In the genomic region with DNA sequence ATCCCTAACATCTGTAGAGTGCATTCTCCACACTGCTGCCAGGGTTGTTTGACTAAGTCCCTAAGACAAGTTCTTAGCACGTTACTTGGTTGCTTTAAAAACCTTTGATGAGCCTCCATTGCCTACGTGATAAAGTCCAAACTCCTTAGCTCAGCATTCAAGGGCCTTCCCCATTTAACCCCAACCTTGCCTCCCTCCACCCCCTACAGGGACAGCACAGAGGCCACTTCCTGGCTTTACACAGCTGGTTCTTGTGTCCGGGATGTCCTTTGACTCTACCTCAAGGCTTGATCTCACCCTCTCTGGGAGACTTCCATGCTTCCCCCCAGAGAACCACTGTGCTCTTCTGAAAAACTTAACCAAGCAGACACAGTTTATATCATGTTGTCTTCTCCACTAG, we compare ENCODE assay signal across 24 cellular contexts. TPM values are rescaled to one million over a fixed set of nuclear protein-coding genes. Genes with fewer than 3 reads are reported as not detected.
DNase-seq lines count a peak whose midpoint lies in the region; ATAC-seq, FAIRE-seq and TF ChIP-seq lines count a peak whose summit lies in the region.
"Had no signal": no experiment of that assay in that cellular context is flagged by ENCODE, and none has a peak within 500 bp of the region (broad histone marks: within the 10 kb centered on the region; RNA-seq: fewer than 3 reads in every experiment).

No MANE protein-coding gene starts in this region.

- no peak for TF ChIP-seq CTCF in GM13977 (IDR thresholded peaks at IDR 0.05; ENCODE audit: extremely low read depth, insufficient read depth, missing control alignments)
- TF ChIP-seq CTCF in HEK293 (tag by site-specific recombination; IDR thresholded peaks at IDR 0.05) = no peak
- TF ChIP-seq CTCF in H1 (IDR thresholded peaks at IDR 0.05; ENCODE audit: control extremely low read depth in 1 of 3, insufficient read depth in 1 of 3, low read depth in 1 of 3, low read length in 3 of 3) = no peak

- H4K5ac ChIP-seq in H1 (ENCODE audit: insufficient read length, low read depth, low read length) = no peak overlapping the region

- DNase-seq in GM13977 (ENCODE audit: low spot score) (peak; percentile 29), H1 (ENCODE audit: low read depth in 1 of 2, low spot score in 2 of 2) (no peak), neuronal stem cell (ENCODE audit: low spot score) (no peak), NCI-H1092 (lab: John Stamatoyannopoulos, UW) (no peak), DMS153 (lab: John Stamatoyannopoulos, UW) (no peak)
- DNase-seq in activated T-cell treated with anti-CD3 and anti-CD28 coated beads, Interleukin-2, amount 50 U/mL, for 4 hours = no peak
- DNase-seq: activated CD4-positive, alpha-beta T cell treated with anti-CD3 and anti-CD28 coated beads for 4 hours; activated CD8-positive, alpha-beta memory T cell treated with anti-CD3 and anti-CD28 coated beads, Interleukin-2, amount 50 U/mL, for 48 hours; activated naive CD4-positive, alpha-beta T cell; foreskin melanocyte; GOT3; NCI-H187; NCI-H446; small intestine; stimulated activated CD4-positive, alpha-beta T cell treated with anti-CD3 and anti-CD28 coated beads, Interleukin-4, amount 100 ng/mL, for 24 hours had no signal

- H3K9me3 Mint-ChIP-seq in activated T-cell treated with anti-CD3 and anti-CD28 coated beads, Interleukin-2, amount 50 U/mL, for 4 hours = no peaks in the 10 kb centered on the region

- H3K23me2 ChIP-seq in H1 (ENCODE audit: low read depth, low read length) = no peaks in the 10 kb centered on the region

- H3K56ac ChIP-seq in H1 (replicated peaks; ENCODE audit: insufficient read length, low read depth, low read length) = no peak overlapping the region

- H3K27me3 Mint-ChIP-seq in activated T-cell treated with anti-CD3 and anti-CD28 coated beads, Interleukin-2, amount 50 U/mL, for 4 hours (ENCODE audit: low read depth) = peaks cover 6% of the 10 kb centered on the region

- H3K79me1 ChIP-seq in H1 (ENCODE audit: low read depth, low read length) (no peaks in the 10 kb centered on the region), neuronal stem cell (ENCODE audit: low read depth, low read length) (no peaks in the 10 kb centered on the region)

- no peaks in the 10 kb centered on the region for H4K20me1 ChIP-seq in H1 (replicated peaks in 1 of 2; ENCODE audit: control insufficient read depth in 1 of 2, insufficient read depth in 2 of 2, low read length in 2 of 2)

- TF ChIP-seq POLR2A in H1 (IDR thresholded peaks at IDR 0.05; ENCODE audit: control extremely low read depth in 1 of 2, low read depth in 2 of 2, low read length in 2 of 2) = no peak

- H3K23ac ChIP-seq in H1 (ENCODE audit: insufficient read length) = no peak overlapping the region
- H3K23ac ChIP-seq in neuronal stem cell (ENCODE audit: low read depth, low read length, poor library complexity) = no peak overlapping the region

- no peak overlapping the region for H3K4me3 Mint-ChIP-seq in activated T-cell treated with anti-CD3 and anti-CD28 coated beads, Interleukin-2, amount 50 U/mL, for 4 hours

- H3K27me3 ChIP-seq in H1 (replicated peaks in 1 of 4; ENCODE audit: control insufficient read depth in 3 of 4, extremely low read depth in 1 of 4, insufficient read depth in 3 of 4, low read length in 3 of 4) (0 out of 7 replicates have a peak, but pooled peaks cover 0 to 3% (median 1%) of the 10 kb centered on the region in 4 experiments), neuronal stem cell (ENCODE audit: control insufficient read depth in 3 of 3, insufficient read depth in 3 of 3, low read depth in 1 of 3, low read length in 3 of 3) (no peaks in the 10 kb centered on the region)
- H3K27me3 ChIP-seq: ascending aorta had no signal

- H3K27ac ChIP-seq in HEK293 (ENCODE audit: extremely low read depth, low read depth, low read length) = no peak overlapping the region
- H3K27ac ChIP-seq in H1 (ENCODE audit: low read depth, low read length) = no peak overlapping the region
- no peak overlapping the region for H3K27ac ChIP-seq in neuronal stem cell (replicated peaks; ENCODE audit: low read length)
- H3K27ac ChIP-seq: ascending aorta, coronary artery, HL-60, RWPE1 had no signal

- in situ Hi-C loops in GM13977 (cut with MboI; ENCODE audit: low pct_unique_long_range_greater_than_20kb, low sequenced_read_pairs, unreplicated experiment) = no loop called here

- H2AFZ ChIP-seq in H1 (ENCODE audit: low read length) (0 out of 2 replicates have a peak overlapping the region, but pooled peaks have one; percentile 18), neuronal stem cell (ENCODE audit: low read length) (peak overlapping the region; percentile 65)

- no peaks in the 10 kb centered on the region for H3K4me1 Mint-ChIP-seq in activated T-cell treated with anti-CD3 and anti-CD28 coated beads, Interleukin-2, amount 50 U/mL, for 4 hours (ENCODE audit: low read depth)

- H3K4me2 ChIP-seq in H1 (ENCODE audit: insufficient read depth in 1 of 2, low read depth in 2 of 2, low read length in 2 of 2) (peak overlapping the region in 1 of 2 experiments; percentile 58; a peak in 2 of 4 replicates), neuronal stem cell (ENCODE audit: insufficient read depth, low read length, poor library complexity, severe bottlenecking) (no peak overlapping the region)

- H2AK5ac ChIP-seq in H1 (ENCODE audit: low read depth, low read length) (no peak overlapping the region), neuronal stem cell (ENCODE audit: low read depth, low read length) (no peak overlapping the region)

- no peak overlapping the region for H3K9ac ChIP-seq in H1 (replicated peaks in 1 of 4; ENCODE audit: extremely low read depth in 1 of 4, low read depth in 3 of 4, low read length in 3 of 4)
- H3K9ac ChIP-seq in neuronal stem cell (ENCODE audit: low read depth, low read length, poor library complexity) = no peak overlapping the region

- H3K14ac ChIP-seq in H1 (ENCODE audit: insufficient read length) (no peak overlapping the region), neuronal stem cell (ENCODE audit: low read length) (no peak overlapping the region)

- no peaks in the 10 kb centered on the region for H3K9me3 ChIP-seq in HEK293 (ENCODE audit: control insufficient read depth, insufficient read depth, low read depth, low read length)
- no peaks in the 10 kb centered on the region for H3K9me3 ChIP-seq in H1 (ENCODE audit: insufficient read depth in 2 of 2, low read depth in 1 of 2, low read length in 1 of 2)
- H3K9me3 ChIP-seq in neuronal stem cell (replicated peaks in 1 of 2; ENCODE audit: control insufficient read depth in 2 of 2, insufficient read depth in 1 of 2, low read depth in 1 of 2, low read length in 2 of 2) = no peaks in the 10 kb centered on the region
- H3K9me3 ChIP-seq: ascending aorta had no signal

- peak; percentile 13 for FAIRE-seq in H1 (lab: Jason Lieb, UNC)
- FAIRE-seq: small intestine, TTC549 had no signal

- H3K79me2 ChIP-seq in H1 (ENCODE audit: control insufficient read depth in 1 of 2, insufficient read depth in 2 of 2, low read length in 2 of 2) = no peaks in the 10 kb centered on the region

- H3K18ac ChIP-seq in H1 (ENCODE audit: extremely low read depth, low read length) (no peak overlapping the region; the same call in 1 of the 2 replicates), neuronal stem cell (ENCODE audit: low read length) (no peak overlapping the region)

- H2BK120ac ChIP-seq in H1 (replicated peaks; ENCODE audit: low read depth, low read length) = no peak overlapping the region
- H2BK120ac ChIP-seq in neuronal stem cell (ENCODE audit: low read depth, low read length) = no peak overlapping the region

- TF ChIP-seq RAD21 in H1 (IDR thresholded peaks at IDR 0.05 in 1 of 2, conservative IDR thresholded peaks at IDR 0.05 in 1 of 2; ENCODE audit: low read depth in 2 of 2, low read length in 2 of 2) = no peak

- H3K36me3 ChIP-seq in HEK293 (ENCODE audit: control insufficient read depth in 2 of 2, insufficient read depth in 1 of 2, low read length in 2 of 2) (no peaks in the 10 kb centered on the region), H1 (ENCODE audit: control insufficient read depth in 2 of 4, insufficient read depth in 4 of 4, low read length in 3 of 4) (no peaks in the 10 kb centered on the region), neuronal stem cell (replicated peaks in 1 of 2; ENCODE audit: control insufficient read depth in 2 of 2, insufficient read depth in 2 of 2, low read length in 2 of 2) (no peaks in the 10 kb centered on the region)
- H3K36me3 ChIP-seq: ascending aorta had no signal

- CTCF ChIA-PET in HEK293 (lab: Yijun Ruan, JAX) (interaction anchor here (0.6 to 2.1 kb wide), 6 partner anchors 14 to 1082 kb away, joined by 3 to 8 read pairs (median 4); no protein-coding TSS in a partner anchor), H1 (lab: Charles Lee; ENCODE audit: partially characterized antibody) (interaction anchor here (0.6 to 3.4 kb wide), 8 partner anchors 13 to 48 kb away, joined by 3 to 27 read pairs (median 4); no protein-coding TSS in a partner anchor)

- H3K4me1 ChIP-seq in HEK293 (ENCODE audit: control insufficient read depth, insufficient read depth, low read length) = peaks cover 5% of the 10 kb centered on the region; the same call in 1 of the 2 replicates
- H3K4me1 ChIP-seq in H1 (replicated peaks in 1 of 4; ENCODE audit: control insufficient read depth in 3 of 4, insufficient read depth in 4 of 4, low read length in 3 of 4) = peaks cover 7 to 36% (median 19%) of the 10 kb centered on the region in 4 experiments
- H3K4me1 ChIP-seq in neuronal stem cell (ENCODE audit: control insufficient read depth in 2 of 2, insufficient read depth in 1 of 2, low read depth in 1 of 2, low read length in 2 of 2) = peaks cover 11 to 21% of the 10 kb centered on the region in 2 donors
- H3K4me1 ChIP-seq: ascending aorta had no signal

- ATAC-seq in activated T-cell treated with anti-CD3 and anti-CD28 coated beads, Interleukin-2, amount 50 U/mL, for 4 hours = no peak
- ATAC-seq in GM21825 (IDR thresholded peaks at IDR 0.05; ENCODE audit: unreplicated experiment) = no peak

- no peak overlapping the region for H3K4ac ChIP-seq in H1 (replicated peaks; ENCODE audit: insufficient read length, low read depth, low read length)
- H3K4ac ChIP-seq in neuronal stem cell (ENCODE audit: low read length) = no peak overlapping the region

- H2BK12ac ChIP-seq in H1 (ENCODE audit: low read depth, low read length) (0 out of 2 replicates have a peak overlapping the region, but pooled peaks have one; percentile 32), neuronal stem cell (ENCODE audit: low read length) (no peak overlapping the region)

- POLR2A ChIA-PET in HEK293 (lab: Yijun Ruan, JAX) (interaction anchor here (1.1 kb wide), 1 partner anchor 18 kb away, joined by 3 read pairs; no protein-coding TSS in a partner anchor), H1 (lab: Charles Lee; ENCODE audit: partially characterized antibody) (interaction anchor here (0.6 to 1.0 kb wide), 3 partner anchors 20 to 40 kb away, joined by 3 to 4 read pairs (median 3); no protein-coding TSS in a partner anchor)

- H3K36me3 Mint-ChIP-seq in activated T-cell treated with anti-CD3 and anti-CD28 coated beads, Interleukin-2, amount 50 U/mL, for 4 hours (ENCODE audit: insufficient read depth) = no peaks in the 10 kb centered on the region

- no peak overlapping the region for H2BK5ac ChIP-seq in H1 (ENCODE audit: low read depth, low read length)
- no peak overlapping the region for H2BK5ac ChIP-seq in neuronal stem cell (ENCODE audit: low read length)

- H2BK20ac ChIP-seq in H1 (ENCODE audit: low read length) = 0 out of 2 replicates have a peak overlapping the region, but pooled peaks have one; percentile 55

- WGBS in H1 (ENCODE audit: extremely low coverage in 1 of 2, insufficient coverage in 1 of 2, insufficient read length in 1 of 2, insufficient replicate concordance in 2 of 2, low coverage in 1 of 2, low lambda C conversion rate in 2 of 2, missing lambda C conversion rate in 1 of 2), 2 experiments = 60% methylated on average over 3 of the region's 3 CpGs; no CpG with 5 or more reads in 1 of the 2 experiments
- WGBS in neuronal stem cell (ENCODE audit: extremely low coverage in 2 of 2, insufficient read length in 2 of 2, insufficient replicate concordance in 1 of 2), 2 donors = no CpG with 5 or more reads among the region's 3 CpGs

- no peak overlapping the region for H3K4me3 ChIP-seq in HEK293 (ENCODE audit: low read depth, low read length)
- no peak overlapping the region for H3K4me3 ChIP-seq in H1 (ENCODE audit: extremely low read depth in 1 of 4, insufficient read depth in 2 of 4, low read depth in 3 of 4, low read length in 4 of 4)
- H3K4me3 ChIP-seq in neuronal stem cell (ENCODE audit: low read length in 2 of 2) = no peak overlapping the region
- H3K4me3 ChIP-seq: ascending aorta, coronary artery had no signal

- H4K8ac ChIP-seq in H1 (ENCODE audit: extremely low read depth, insufficient read depth, low read length) (no peak overlapping the region), neuronal stem cell (ENCODE audit: low read depth, low read length) (no peak overlapping the region)

- peak overlapping the region; percentile 35 for H4K91ac ChIP-seq in H1 (replicated peaks; ENCODE audit: insufficient read length, low read length)
- H4K91ac ChIP-seq in neuronal stem cell (ENCODE audit: low read depth, low read length, poor library complexity) = no peak overlapping the region

- TF ChIP-seq EP300 in H1 (IDR thresholded peaks at IDR 0.05; ENCODE audit: borderline replicate concordance in 1 of 2, low read depth in 2 of 2, low read length in 2 of 2) = no peak

- H2BK15ac ChIP-seq in H1 (ENCODE audit: low read length) (peak overlapping the region; percentile 3; the same call in 1 of the 2 replicates), neuronal stem cell (ENCODE audit: low read length) (no peak overlapping the region)

RNA-seq across cellular contexts. Expression of a gene that starts 29.4 kb away (rescaled TPM):
- total RNA-seq in H1 (2021; fragmentation: NEBNext Ultra II Directional; extraction: Animal tissue kit (Norgen Biotek cat#: 25700)) = not detected in 2 replicates
- not detected in 2 replicates for polyA plus RNA-seq in H1 (2011; rRNA removed)
- not detected for polyA plus RNA-seq in H1 (2011; cell fraction: cytosol; rRNA removed)
- polyA plus RNA-seq in H1 (2011; cell fraction: nucleus; rRNA removed) = not detected
- not detected in 4 replicates for polyA plus RNA-seq in H1 (2012, experiment 1 of 2)
- not detected for polyA plus RNA-seq in H1 (2012, experiment 2 of 2)
- polyA plus RNA-seq in H1 (2013, experiment 1 of 2) = not detected
- polyA plus RNA-seq in H1 (2013, experiment 2 of 2) = not detected
- not detected in 2 replicates for polyA minus RNA-seq in H1 (2011; rRNA and poly(A)+ RNA removed)
- not detected for polyA minus RNA-seq in H1 (2011; cell fraction: cytosol; rRNA and poly(A)+ RNA removed)
- not detected for polyA minus RNA-seq in H1 (2011; cell fraction: nucleus; rRNA and poly(A)+ RNA removed)
- not detected for polyA plus RNA-seq in neuronal stem cell (2013, experiment 1 of 2)
- not detected for polyA plus RNA-seq in neuronal stem cell (2013, experiment 2 of 2)
- total RNA-seq in activated T-cell treated with anti-CD3 and anti-CD28 coated beads, Interleukin-2, amount 50 U/mL, for 4 hours = not detected
- total RNA-seq: ascending aorta, liver, progenitor cell of endocrine pancreas had no signal
- polyA plus RNA-seq: liver, small intestine had no signal
